Comparison of ENCODE assay signal across 17 cellular contexts in the genomic region with DNA sequence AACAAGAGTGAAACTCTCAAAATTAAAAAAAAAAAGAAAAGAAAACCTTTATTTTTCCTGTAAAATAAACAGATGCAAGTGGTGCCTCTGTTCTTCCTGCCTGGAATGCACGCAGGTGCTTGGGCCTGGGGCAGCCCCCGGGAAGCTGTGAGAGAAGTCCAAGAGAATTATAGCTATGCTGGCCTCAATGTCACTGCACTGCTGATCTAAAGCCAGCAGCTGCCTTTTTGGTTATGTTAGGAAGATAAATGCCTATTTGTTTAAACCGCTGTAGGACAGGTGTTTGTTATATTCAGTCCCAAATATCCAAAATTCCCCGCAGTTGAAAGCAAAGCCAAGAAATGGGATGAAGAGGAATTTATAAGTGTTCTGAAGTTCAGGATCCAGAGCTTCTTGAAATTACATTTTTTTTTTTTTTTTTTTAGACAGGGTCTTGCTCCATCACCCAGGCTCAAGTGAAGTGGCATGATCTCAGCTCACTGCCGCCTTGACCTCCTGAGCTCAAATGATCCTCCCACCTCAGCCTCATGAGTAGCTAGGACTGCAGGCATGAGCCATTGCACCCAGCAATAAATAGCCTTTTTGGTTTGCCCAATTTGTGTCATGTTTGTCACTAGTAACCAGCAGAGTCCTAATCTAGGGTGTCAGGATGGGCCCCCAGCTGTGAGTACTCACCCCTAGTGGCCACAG. TPM values are rescaled to one million over a fixed set of nuclear protein-coding genes. Genes with fewer than 3 reads are reported as not detected.
DNase-seq lines count a peak whose midpoint lies in the region; ATAC-seq, FAIRE-seq and TF ChIP-seq lines count a peak whose summit lies in the region.
"Had no signal": no experiment of that assay in that cellular context is flagged by ENCODE, and none has a peak within 500 bp of the region (broad histone marks: within the 10 kb centered on the region; RNA-seq: fewer than 3 reads in every experiment).

No MANE protein-coding gene starts in this region.

- peak overlapping the region; percentile 88 to 100 for H3K27ac Mint-ChIP-seq in activated naive CD4-positive, alpha-beta T cell treated with anti-CD3 and anti-CD28 coated beads, Interleukin-2, amount 50 U/mL, for 72 hours
- H3K27ac Mint-ChIP-seq in T-cell (peak overlapping the region; percentile 84 to 98), immature natural killer cell (peak overlapping the region in 5 of 6 donors; percentile 53 to 97 (median 83))
- H3K27ac Mint-ChIP-seq: activated CD4-positive, alpha-beta T cell treated with anti-CD3 and anti-CD28 coated beads, Interleukin-2, amount 10 ng/mL, durations not matched to agents 24 days and 14 days had no signal

- no peaks in the 10 kb centered on the region for H3K27me3 Mint-ChIP-seq in T-cell
- H3K27me3 Mint-ChIP-seq in immature natural killer cell (ENCODE audit: low read depth in 3 of 3), result peaks cover 0 to 2% (median 2%) of the 10 kb centered on the region in 3 donors
- H3K27me3 Mint-ChIP-seq: activated CD4-positive, alpha-beta T cell treated with anti-CD3 and anti-CD28 coated beads, Interleukin-2, amount 10 ng/mL, durations not matched to agents 24 days and 14 days had no signal

- H3K4me1 Mint-ChIP-seq in T-cell, result peaks cover 38 to 43% (median 41%) of the 10 kb centered on the region in 3 donors
- H3K4me1 Mint-ChIP-seq in immature natural killer cell, result peaks cover 36 to 40% of the 10 kb centered on the region in 2 donors

- CTCF ChIA-PET in T-cell (lab: Charles Lee), result interaction anchor here in 1 of 2 donors (0.6 kb wide), 1 partner anchor 107 kb away, joined by 3 read pairs; no protein-coding TSS in a partner anchor

- POLR2A ChIA-PET in T-cell (lab: Charles Lee), result interaction anchor here (0.6 kb wide), 2 partner anchors 8 to 19 kb away, joined by 4 to 5 read pairs; no protein-coding TSS in a partner anchor

- no peak for TF ChIP-seq POLR2A in GM12892 (IDR thresholded peaks at IDR 0.05; ENCODE audit: low read depth, low read length)

- H3K9me3 Mint-ChIP-seq in activated naive CD4-positive, alpha-beta T cell treated with anti-CD3 and anti-CD28 coated beads, Interleukin-2, amount 50 U/mL, for 72 hours, result no peaks in the 10 kb centered on the region
- H3K9me3 Mint-ChIP-seq in T-cell, result no peaks in the 10 kb centered on the region
- H3K9me3 Mint-ChIP-seq in immature natural killer cell, result no peaks in the 10 kb centered on the region
- H3K9me3 Mint-ChIP-seq: activated CD4-positive, alpha-beta T cell treated with anti-CD3 and anti-CD28 coated beads, Interleukin-2, amount 10 ng/mL, durations not matched to agents 24 days and 14 days had no signal

- ATAC-seq in activated naive CD4-positive, alpha-beta T cell treated with anti-CD3 and anti-CD28 coated beads, Interleukin-2, amount 50 U/mL, for 72 hours, result no peak
- no peak for ATAC-seq in T-cell (replicated peaks in 1 of 4)
- ATAC-seq: body of pancreas had no signal

- no peak for DNase-seq in activated naive CD4-positive, alpha-beta T cell treated with anti-CD3 and anti-CD28 coated beads, Interleukin-2, amount 50 U/mL, for 72 hours (ENCODE audit: low spot score in 2 of 2)
- no peak for DNase-seq in activated naive CD4-positive, alpha-beta T cell (lab: John Stamatoyannopoulos, UW)
- DNase-seq in T-cell (no peak), immature natural killer cell (no peak), cerebellar cortex (ENCODE audit: low spot score) (no peak), NCI-H82 (lab: John Stamatoyannopoulos, UW) (no peak), ACHN (no peak), GM12892 (ENCODE audit: insufficient read length) (no peak)
- DNase-seq: activated CD4-positive, alpha-beta T cell treated with anti-CD3 and anti-CD28 coated beads, Interleukin-2, amount 10 ng/mL, durations not matched to agents 24 days and 14 days; activated effector memory CD4-positive, alpha-beta T cell treated with anti-CD3 and anti-CD28 coated beads, Interleukin-2, amount 50 U/mL, for 16 hours; body of pancreas; head of caudate nucleus; mesendoderm; MV-4-11; ovary had no signal

- no peak for FAIRE-seq in GM12892 (lab: Jason Lieb, UNC)
- FAIRE-seq: islet of Langerhans, urothelium cell line had no signal

- in situ Hi-C loops in ACHN (cut with HindIII; ENCODE audit: low pct_ligation_motif_present, low pct_unique_long_range_greater_than_20kb, low sequenced_read_pairs), result no loop called here

- H3K4me3 Mint-ChIP-seq in T-cell (peak overlapping the region in 2 of 3 donors; percentile 38 to 49), immature natural killer cell (peak overlapping the region in 2 of 5 donors; percentile 12 to 21)

- H3K36me3 Mint-ChIP-seq in activated naive CD4-positive, alpha-beta T cell treated with anti-CD3 and anti-CD28 coated beads, Interleukin-2, amount 50 U/mL, for 72 hours, result peaks cover 10 to 24% of the 10 kb centered on the region in 2 donors
- H3K36me3 Mint-ChIP-seq in T-cell, result peaks cover 14% of the 10 kb centered on the region
- H3K36me3 Mint-ChIP-seq in immature natural killer cell, result peaks cover 4 to 13% (median 9%) of the 10 kb centered on the region in 3 donors

RNA-seq across cellular contexts. Expression of a gene that starts 2.3 kb away (rescaled TPM):
- total RNA-seq in activated naive CD4-positive, alpha-beta T cell treated with anti-CD3 and anti-CD28 coated beads, Interleukin-2, amount 50 U/mL, for 72 hours, result 100 to 1,000 TPM; 105 to 137 TPM
- 10 to 100 TPM; 44.2 to 81.3 (median 71.0) TPM for total RNA-seq in T-cell
- 10 to 100 TPM; 20.3 to 64.9 (median 47.3) TPM for polyA plus RNA-seq in immature natural killer cell
- polyA plus RNA-seq in GM12892 (2012; ENCODE audit: missing spikeins), result 31.9 TPM

RNA-seq across cellular contexts. Expression of a gene that starts 23.6 kb away (rescaled TPM):
- 10 to 100 TPM; 31.5 to 46.0 TPM for total RNA-seq in activated naive CD4-positive, alpha-beta T cell treated with anti-CD3 and anti-CD28 coated beads, Interleukin-2, amount 50 U/mL, for 72 hours
- total RNA-seq in T-cell, result 10 to 100 TPM; 50.7 to 67.6 (median 55.6) TPM
- 100 to 1,000 TPM in 2 of 3 donors, 10 to 100 TPM in 1; 96.8 to 114 (median 112) TPM for polyA plus RNA-seq in immature natural killer cell
- polyA plus RNA-seq in GM12892 (2012; ENCODE audit: missing spikeins), result 19.7 TPM

RNA-seq across cellular contexts. Expression of a gene that starts 24.0 kb away (rescaled TPM):
- 10 to 100 TPM; 41.9 to 71.9 TPM for total RNA-seq in activated naive CD4-positive, alpha-beta T cell treated with anti-CD3 and anti-CD28 coated beads, Interleukin-2, amount 50 U/mL, for 72 hours
- 10 to 100 TPM; 31.9 to 36.8 (median 33.9) TPM for total RNA-seq in T-cell
- 10 to 100 TPM; 10.0 to 31.1 (median 24.0) TPM for polyA plus RNA-seq in immature natural killer cell
- 9.8 TPM for polyA plus RNA-seq in GM12892 (2012; ENCODE audit: missing spikeins)

RNA-seq across cellular contexts. Expression of a gene that starts 26.0 kb away (rescaled TPM):
- total RNA-seq in activated naive CD4-positive, alpha-beta T cell treated with anti-CD3 and anti-CD28 coated beads, Interleukin-2, amount 50 U/mL, for 72 hours, result 100 to 1,000 TPM; 658 to 720 TPM
- 100 to 1,000 TPM; 320 to 498 (median 330) TPM for total RNA-seq in T-cell
- polyA plus RNA-seq in immature natural killer cell, result 10 to 100 TPM; 16.8 to 89.6 (median 69.0) TPM
- polyA plus RNA-seq in GM12892 (2012; ENCODE audit: missing spikeins), result 282 TPM

RNA-seq across cellular contexts. Expression of a gene that starts 36.2 kb away (rescaled TPM):
- 1 to 10 TPM in 1 of 2 donors, under 1 TPM in 1; 0.59 to 1.4 TPM for total RNA-seq in activated naive CD4-positive, alpha-beta T cell treated with anti-CD3 and anti-CD28 coated beads, Interleukin-2, amount 50 U/mL, for 72 hours
- 1 to 10 TPM; 1.1 to 1.6 (median 1.3) TPM for total RNA-seq in T-cell
- not detected for polyA plus RNA-seq in immature natural killer cell
- polyA plus RNA-seq in GM12892 (2012; ENCODE audit: missing spikeins), result 0.70 TPM
- total RNA-seq: body of pancreas had no signal
